ENCODE assay signal across 8 cellular contexts in the genomic region with DNA sequence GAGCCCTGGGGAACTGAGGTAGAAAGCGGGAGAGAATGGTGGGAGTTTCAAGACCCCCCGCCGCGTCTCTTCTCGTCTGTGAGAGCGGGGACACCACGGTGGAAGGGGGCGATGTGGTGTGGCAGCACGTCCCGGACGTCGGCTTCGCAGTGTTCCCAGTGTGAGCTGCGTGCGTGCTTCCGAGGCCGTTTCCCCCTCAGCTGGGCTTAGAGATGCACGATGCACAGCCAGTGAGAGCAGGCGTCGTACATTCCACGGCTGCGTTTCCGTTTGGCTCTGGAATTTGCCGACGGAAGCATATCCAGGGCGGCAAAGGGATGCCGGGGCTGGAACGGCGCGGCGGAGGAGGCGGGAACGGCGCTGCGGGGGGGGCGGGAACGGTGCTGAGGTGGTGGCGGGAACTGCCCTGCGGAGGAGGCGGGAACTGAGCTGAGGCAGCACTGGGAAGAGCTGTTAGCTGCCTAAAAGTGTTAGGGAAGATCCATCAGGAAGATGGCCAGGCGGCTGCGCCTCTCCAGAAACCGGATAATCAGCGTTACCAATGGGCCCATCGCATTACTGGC. TPM values are rescaled to one million over a fixed set of nuclear protein-coding genes. Genes with fewer than 3 reads are reported as not detected.
DNase-seq lines count a peak whose midpoint lies in the region; ATAC-seq and TF ChIP-seq lines count a peak whose summit lies in the region.

No MANE protein-coding gene starts in this region.

- H3F3A ChIP-seq in PC-9 (ENCODE audit: insufficient read depth, low read depth), result peaks cover 15% of the 10 kb centered on the region; the same call in 1 of the 2 replicates

- H4K20me1 ChIP-seq in PC-9 (ENCODE audit: insufficient read depth), result no peaks in the 10 kb centered on the region

- no peaks in the 10 kb centered on the region for H3K9me2 ChIP-seq in PC-9 (ENCODE audit: insufficient read depth)

- no peaks in the 10 kb centered on the region for H3K79me2 ChIP-seq in PC-9 (ENCODE audit: low read depth)

- peaks cover 12% of the 10 kb centered on the region for H3K9me3 ChIP-seq in iPS-15b (ENCODE audit: control insufficient read depth, insufficient read depth, low read length)
- H3K9me3 ChIP-seq in PC-9 (ENCODE audit: insufficient read depth, low read depth), result peaks cover 4% of the 10 kb centered on the region; the same call in 1 of the 2 replicates

- no peaks in the 10 kb centered on the region for H3K27me3 ChIP-seq in iPS-15b (ENCODE audit: control insufficient read depth, insufficient read depth, low read length)
- H3K27me3 ChIP-seq in PC-9 (ENCODE audit: insufficient read depth, low read depth), result peaks cover 18% of the 10 kb centered on the region

- CTCF ChIA-PET in HEK293T (lab: Yijun Ruan, JAX) (no interaction called here), PC-9 (lab: Charles Lee) (no interaction called here)

- no peak for DNase-seq in AG09309 (ENCODE audit: low read depth)
- peak; percentile 83 for DNase-seq in HEK293T (ENCODE audit: extremely low spot score)
- peak; percentile 53 for DNase-seq in astrocyte of the cerebellum (ENCODE audit: low read depth)
- DNase-seq in retinal pigment epithelial cell (ENCODE audit: low read depth), result peak; percentile 29
- no peak for DNase-seq in PC-9

- no peak for TF ChIP-seq CTCF in AG09309 (IDR thresholded peaks at IDR 0.05; ENCODE audit: control insufficient read depth, insufficient read depth, low read depth, low read length, missing control alignments)
- TF ChIP-seq CTCF in astrocyte of the cerebellum (IDR thresholded peaks at IDR 0.05; ENCODE audit: low read depth, low read length, missing control alignments), result no peak
- no peak for TF ChIP-seq CTCF in retinal pigment epithelial cell (conservative IDR thresholded peaks at IDR 0.05; ENCODE audit: low read depth, low read length)
- no peak for TF ChIP-seq CTCF in PC-9 (conservative IDR thresholded peaks at IDR 0.05)

- ATAC-seq in GM21381 (IDR thresholded peaks at IDR 0.05; ENCODE audit: unreplicated experiment), result no peak
- no peak for ATAC-seq in HG03095 (IDR thresholded peaks at IDR 0.05; ENCODE audit: unreplicated experiment)

- in situ Hi-C loops in astrocyte of the cerebellum (cut with HindIII; ENCODE audit: low sequenced_read_pairs), result no loop called here

- H3K36me3 ChIP-seq in iPS-15b (ENCODE audit: control insufficient read depth, insufficient read depth, low read length), result peaks cover 5% of the 10 kb centered on the region
- no peaks in the 10 kb centered on the region for H3K36me3 ChIP-seq in PC-9 (ENCODE audit: low read depth)

- H3K4me2 ChIP-seq in PC-9, result no peak overlapping the region

- no peaks in the 10 kb centered on the region for H3K4me1 ChIP-seq in iPS-15b (ENCODE audit: control insufficient read depth, insufficient read depth, low read length)
- peaks cover 24% of the 10 kb centered on the region for H3K4me1 ChIP-seq in PC-9 (replicated peaks; ENCODE audit: insufficient read depth)

- H3K4me3 ChIP-seq in AG09309 (ENCODE audit: control insufficient read depth, low read depth, low read length) (peak overlapping the region; percentile 43), astrocyte of the cerebellum (ENCODE audit: low read depth, low read length) (peak overlapping the region; percentile 24), iPS-15b (ENCODE audit: low read depth, low read length) (peak overlapping the region; percentile 39), retinal pigment epithelial cell (ENCODE audit: low read length) (peak overlapping the region; percentile 24), PC-9 (no peak overlapping the region)

- POLR2A ChIA-PET in HEK293T (lab: Yijun Ruan, JAX) (interaction anchor here (1.2 to 1.9 kb wide), 2 partner anchors 10 kb away, joined by 5 to 10 read pairs; no protein-coding TSS in a partner anchor), PC-9 (lab: Charles Lee; ENCODE audit: unreplicated experiment) (no interaction called here)

- no peak overlapping the region for H2AFZ ChIP-seq in PC-9

- BruUV-seq in PC-9 (replicated peaks; lab: Mats Ljungman, UMichigan), result no TSS peak

- intact Hi-C loops in PC-9 (cut with micrococcal nuclease; ENCODE audit: unreplicated experiment), result no loop called here

- H3K9ac ChIP-seq in iPS-15b (ENCODE audit: low read depth, low read length), result no peak overlapping the region

- H3K27ac ChIP-seq in PC-9, result no peak overlapping the region

TF ChIP-seq in HEK293T, 16 proteins besides CTCF, POLR2A, EP300 and RAD21:
- peak; percentile 100 for TF ChIP-seq L3MBTL2 (conservative IDR thresholded peaks at IDR 0.05)
- no peak for TF ChIP-seq NFRKB (IDR thresholded peaks at IDR 0.05)
- 0 out of 2 replicates have a peak, but pooled peaks have one; percentile 13 for TF ChIP-seq FOXM1 (IDR thresholded peaks at IDR 0.05; ENCODE audit: borderline replicate concordance)
- TF ChIP-seq, protein P1, sequence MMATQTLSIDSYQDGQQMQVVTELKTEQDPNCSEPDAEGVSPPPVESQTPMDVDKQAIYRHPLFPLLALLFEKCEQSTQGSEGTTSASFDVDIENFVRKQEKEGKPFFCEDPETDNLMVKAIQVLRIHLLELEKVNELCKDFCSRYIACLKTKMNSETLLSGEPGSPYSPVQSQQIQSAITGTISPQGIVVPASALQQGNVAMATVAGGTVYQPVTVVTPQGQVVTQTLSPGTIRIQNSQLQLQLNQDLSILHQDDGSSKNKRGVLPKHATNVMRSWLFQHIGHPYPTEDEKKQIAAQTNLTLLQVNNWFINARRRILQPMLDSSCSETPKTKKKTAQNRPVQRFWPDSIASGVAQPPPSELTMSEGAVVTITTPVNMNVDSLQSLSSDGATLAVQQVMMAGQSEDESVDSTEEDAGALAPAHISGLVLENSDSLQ (IDR thresholded peaks at IDR 0.05), result no peak
- peak; percentile 45; the same call in 1 of the 2 replicates for TF ChIP-seq CTBP1 (IDR thresholded peaks at IDR 0.05; ENCODE audit: borderline replicate concordance)
- TF ChIP-seq ELF4 (IDR thresholded peaks at IDR 0.05), result no peak
- no peak for TF ChIP-seq TARDBP (IDR thresholded peaks at IDR 0.05)
- TF ChIP-seq ARNT (IDR thresholded peaks at IDR 0.05), result peak; percentile 82; the same call in 1 of the 2 replicates

RNA-seq across cellular contexts. Expression of a gene that starts 37.7 kb away (rescaled TPM):
- total RNA-seq in PC-9 (2021), result not detected in 2 replicates

RNA-seq across cellular contexts. Expression of a gene that starts 43.8 kb away (rescaled TPM):
- not detected in 2 replicates for total RNA-seq in PC-9 (2021)

Comparison
In these comparisons a context has a peak if more than half of its experiments do, and no peak if none do; other contexts are left out.
1. DNase-seq: peak in HEK293T (single experiment), astrocyte of the cerebellum (single experiment) and retinal pigment epithelial cell (single experiment); none in AG09309 (single experiment) and PC-9 (0 of 2).